10 cellular contexts compared by ENCODE assay signal in the genomic region with DNA sequence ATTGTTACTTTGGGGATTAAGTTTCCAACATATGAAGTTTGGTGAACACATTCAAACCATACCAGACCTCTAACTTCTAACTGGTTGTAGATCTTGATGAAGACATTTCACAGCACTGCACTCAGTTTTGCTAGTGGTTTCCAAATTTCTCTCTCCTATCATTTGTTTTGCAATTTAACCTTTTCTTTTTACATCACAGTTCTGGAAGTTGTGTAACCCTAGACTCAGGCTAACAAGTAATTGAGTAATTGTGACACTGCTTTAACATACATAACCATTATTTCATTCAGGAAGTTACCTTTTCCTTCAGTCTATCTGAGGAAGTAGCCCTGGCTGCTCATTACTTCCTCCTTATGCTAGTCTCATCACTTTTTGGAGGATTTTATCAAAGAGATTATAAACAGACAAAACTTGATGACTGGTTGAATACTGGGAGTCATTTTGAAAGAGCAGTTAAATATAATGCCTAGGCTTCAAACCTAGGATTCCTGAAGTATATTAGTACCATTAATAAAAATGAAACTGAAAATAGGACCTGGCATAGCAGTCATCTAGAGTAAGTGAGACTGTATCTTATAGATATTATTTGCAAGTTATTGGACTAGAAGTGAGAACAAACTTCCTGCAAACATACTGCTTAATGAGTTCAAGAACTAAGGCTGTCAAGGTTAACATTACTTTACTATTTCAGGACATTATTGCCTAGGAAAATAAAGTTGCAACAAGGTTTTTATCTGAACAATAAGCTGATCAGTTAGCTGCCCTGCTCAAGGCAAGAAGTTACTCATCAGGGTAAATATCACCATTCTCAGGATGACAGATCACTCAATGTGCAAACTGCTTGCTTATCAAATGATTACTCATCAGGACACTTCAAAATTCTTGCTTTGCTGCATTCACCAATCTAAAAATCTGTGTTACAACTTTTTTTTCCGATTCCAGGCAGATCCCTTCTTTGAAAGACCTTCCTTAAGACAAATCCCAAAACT. TPM values are rescaled to one million over a fixed set of nuclear protein-coding genes. Genes with fewer than 3 reads are reported as not detected.
DNase-seq lines count a peak whose midpoint lies in the region; ATAC-seq lines count a peak whose summit lies in the region.
"Had no signal": no experiment of that assay in that cellular context is flagged by ENCODE, and none has a peak within 500 bp of the region (broad histone marks: within the 10 kb centered on the region; RNA-seq: fewer than 3 reads in every experiment).

No MANE protein-coding gene starts in this region.

- no peaks in the 10 kb centered on the region for H3K36me3 Mint-ChIP-seq in CD4-positive, alpha-beta memory T cell
- no peaks in the 10 kb centered on the region for H3K36me3 Mint-ChIP-seq in activated CD4-positive, alpha-beta memory T cell treated with anti-CD3 and anti-CD28 coated beads, Interleukin-2, amount 10 ng/mL, durations not matched to agents 7 days and 5 days (ENCODE audit: low read depth)

- H3K4me1 Mint-ChIP-seq in CD4-positive, alpha-beta memory T cell: peaks cover 16 to 23% (median 21%) of the 10 kb centered on the region in 4 donors
- peaks cover 21% of the 10 kb centered on the region for H3K4me1 Mint-ChIP-seq in activated CD4-positive, alpha-beta memory T cell treated with anti-CD3 and anti-CD28 coated beads, Interleukin-2, amount 10 ng/mL, durations not matched to agents 7 days and 5 days

- no peaks in the 10 kb centered on the region for H3K27me3 ChIP-seq in CD4-positive, alpha-beta memory T cell (ENCODE audit: insufficient read depth, low read length)
- H3K27me3 ChIP-seq in MG63: no peaks in the 10 kb centered on the region

- peaks cover 16% of the 10 kb centered on the region for H3K4me1 ChIP-seq in CD4-positive, alpha-beta memory T cell (ENCODE audit: insufficient read depth, low read length)
- H3K4me1 ChIP-seq: Caco-2 had no signal

- no peak overlapping the region for H3K27ac ChIP-seq in CD4-positive, alpha-beta memory T cell (ENCODE audit: low read depth, low read length)

- CTCF ChIA-PET in CD4-positive, alpha-beta memory T cell (lab: Charles Lee; ENCODE audit: partially characterized antibody): no interaction called here
- CTCF ChIA-PET in activated CD4-positive, alpha-beta memory T cell treated with anti-CD3 and anti-CD28 coated beads, Interleukin-2, amount 10 ng/mL, durations not matched to agents 7 days and 5 days (lab: Charles Lee): no interaction called here

- peak; percentile 64 for ATAC-seq in GM19395 (IDR thresholded peaks at IDR 0.05; ENCODE audit: unreplicated experiment)
- peak; percentile 69 for ATAC-seq in HG03196 (IDR thresholded peaks at IDR 0.05; ENCODE audit: unreplicated experiment)
- ATAC-seq in Right ventricle myocardium inferior: no peak

- peak overlapping the region; percentile 4 to 76 (median 48) for H3K4me3 Mint-ChIP-seq in CD4-positive, alpha-beta memory T cell
- H3K4me3 Mint-ChIP-seq in activated CD4-positive, alpha-beta memory T cell treated with anti-CD3 and anti-CD28 coated beads, Interleukin-2, amount 10 ng/mL, durations not matched to agents 7 days and 5 days: peak overlapping the region; percentile 39

- H3K27ac Mint-ChIP-seq in CD4-positive, alpha-beta memory T cell: peak overlapping the region in 6 of 7 donors; percentile 6 to 66 (median 54)
- H3K27ac Mint-ChIP-seq in activated CD4-positive, alpha-beta memory T cell treated with anti-CD3 and anti-CD28 coated beads, Interleukin-2, amount 10 ng/mL, durations not matched to agents 7 days and 5 days: peak overlapping the region; percentile 62

- no peak for DNase-seq in CD4-positive, alpha-beta memory T cell
- no peak for DNase-seq in activated CD4-positive, alpha-beta memory T cell treated with anti-CD3 and anti-CD28 coated beads, Interleukin-2, amount 10 ng/mL, durations not matched to agents 7 days and 5 days
- DNase-seq in Right ventricle myocardium inferior (ENCODE audit: missing footprints) (no peak), MG63 (no peak), iPS-NIHi7 (ENCODE audit: extremely low spot score) (no peak), DMS 273 treated with DMSO at 0.1 percent for 48 hours (lab: John Stamatoyannopoulos, UW) (no peak)
- DNase-seq: Caco-2 had no signal

- no peaks in the 10 kb centered on the region for H3K36me3 ChIP-seq in CD4-positive, alpha-beta memory T cell (ENCODE audit: insufficient read depth, low read length)
- H3K36me3 ChIP-seq in MG63: no peaks in the 10 kb centered on the region

- intact Hi-C loops in CD4-positive, alpha-beta memory T cell (cut with micrococcal nuclease): no loop called here
- intact Hi-C loops in Right ventricle myocardium inferior (cut with DNase I): no loop called here

- H3K4me3 ChIP-seq in CD4-positive, alpha-beta memory T cell (ENCODE audit: low read length in 2 of 2): no peak overlapping the region
- H3K4me3 ChIP-seq in MG63: no peak overlapping the region

- no peaks in the 10 kb centered on the region for H3K9me3 Mint-ChIP-seq in CD4-positive, alpha-beta memory T cell
- no peaks in the 10 kb centered on the region for H3K9me3 Mint-ChIP-seq in activated CD4-positive, alpha-beta memory T cell treated with anti-CD3 and anti-CD28 coated beads, Interleukin-2, amount 10 ng/mL, durations not matched to agents 7 days and 5 days

- POLR2A ChIA-PET in CD4-positive, alpha-beta memory T cell (lab: Charles Lee; ENCODE audit: partially characterized antibody): no interaction called here
- POLR2A ChIA-PET in activated CD4-positive, alpha-beta memory T cell treated with anti-CD3 and anti-CD28 coated beads, Interleukin-2, amount 10 ng/mL, durations not matched to agents 7 days and 5 days (lab: Charles Lee): no interaction called here

- no peaks in the 10 kb centered on the region for H3K27me3 Mint-ChIP-seq in CD4-positive, alpha-beta memory T cell
- no peaks in the 10 kb centered on the region for H3K27me3 Mint-ChIP-seq in activated CD4-positive, alpha-beta memory T cell treated with anti-CD3 and anti-CD28 coated beads, Interleukin-2, amount 10 ng/mL, durations not matched to agents 7 days and 5 days

- H3K9me3 ChIP-seq in CD4-positive, alpha-beta memory T cell (ENCODE audit: control insufficient read depth in 1 of 2, low read length in 2 of 2): no peaks in the 10 kb centered on the region
- H3K9me3 ChIP-seq in MG63: no peaks in the 10 kb centered on the region
- H3K9me3 ChIP-seq: Caco-2 had no signal

RNA-seq across cellular contexts. Expression of a gene that starts 25.6 kb away (rescaled TPM):
- not detected for total RNA-seq in CD4-positive, alpha-beta memory T cell
- not detected for polyA plus RNA-seq in CD4-positive, alpha-beta memory T cell
- not detected for total RNA-seq in activated CD4-positive, alpha-beta memory T cell treated with anti-CD3 and anti-CD28 coated beads, Interleukin-2, amount 10 ng/mL, durations not matched to agents 7 days and 5 days
- not detected for total RNA-seq in Right ventricle myocardium inferior
- not detected in 2 replicates for total RNA-seq in MG63 (2014; rRNA removed; shearing (Covaris generic); ENCODE audit: low replicate concordance)
- total RNA-seq: Caco-2 had no signal
- polyA plus RNA-seq: esophagus had no signal
